In the genomic region with DNA sequence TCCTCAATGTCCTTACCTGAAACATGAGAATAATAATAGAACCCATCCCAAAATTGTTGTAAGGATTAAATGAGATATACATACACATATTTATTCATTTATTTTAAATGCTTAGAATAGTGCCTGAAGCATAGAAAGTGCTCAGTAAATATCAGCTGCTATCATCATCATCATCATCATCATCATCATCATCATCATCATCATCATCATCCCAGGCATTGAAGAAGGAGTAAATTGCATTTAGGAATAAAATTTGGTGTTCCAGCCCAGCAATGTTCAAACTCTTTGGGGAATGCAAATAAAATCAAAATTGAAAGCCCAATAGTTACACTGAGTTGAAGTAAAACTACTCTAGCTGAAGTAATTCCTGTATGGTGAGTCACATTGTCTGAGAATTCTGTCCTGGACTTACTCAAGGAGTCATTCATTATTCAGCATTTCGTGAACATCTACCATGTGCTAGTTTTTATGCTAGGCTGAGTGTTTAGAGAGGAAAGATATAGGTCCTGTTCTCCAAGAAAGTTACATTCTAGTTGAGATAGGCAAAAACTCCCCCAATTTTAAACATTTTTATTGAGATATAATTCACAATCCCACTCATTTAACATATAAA, we compare ENCODE assay signal across 14 cellular contexts.
A peak's percentile ranks its signal among the peaks of the same experiment; 100 is the strongest.
DNase-seq lines count a peak whose midpoint lies in the region; ATAC-seq, FAIRE-seq and TF ChIP-seq lines count a peak whose summit lies in the region.
"Had no signal": no experiment of that assay in that cellular context is flagged by ENCODE, and none has a peak within 500 bp of the region (broad histone marks: within the 10 kb centered on the region; RNA-seq: fewer than 3 reads in every experiment).

No MANE protein-coding gene starts in this region.

- TF ChIP-seq CTCF in bronchial epithelial cell (IDR thresholded peaks at IDR 0.05; ENCODE audit: insufficient read depth, low read length, severe bottlenecking) = no peak

- no peak overlapping the region for H3K4me3 ChIP-seq in bronchial epithelial cell (ENCODE audit: low read depth, low read length)

- FAIRE-seq in HTR-8/SVneo (lab: Jason Lieb, UNC) = peak; percentile 42
- no peak for FAIRE-seq in bronchial epithelial cell (lab: Jason Lieb, UNC)

- no peaks in the 10 kb centered on the region for H3K27me3 ChIP-seq in bronchial epithelial cell (ENCODE audit: control insufficient read depth, insufficient read depth, low read length)

- peak; percentile 53 for DNase-seq in AG08396 (ENCODE audit: low spot score)
- DNase-seq in HTR-8/SVneo (ENCODE audit: insufficient read length, low spot score) = peak; percentile 51
- peak; percentile 92 for DNase-seq in bronchial epithelial cell (ENCODE audit: low read depth)
- peak; percentile 85 for DNase-seq in kidney glomerular epithelial cell (lab: John Stamatoyannopoulos, UW)
- no peak for DNase-seq in posterior cingulate gyrus
- no peak for DNase-seq in HEK293T (ENCODE audit: extremely low spot score)
- DNase-seq: activated naive CD4-positive, alpha-beta T cell treated with anti-CD3 and anti-CD28 coated beads, Interleukin-2, amount 50 U/mL, for 16 hours; CD4-positive, alpha-beta memory T cell; left cardiac atrium; NCI-H1048; NK-92 treated with Interleukin-12 subunit alpha and Interleukin-12 subunit beta, amount 100 ng/mL, for 24 hours; stimulated activated CD4-positive, alpha-beta T cell treated with anti-CD3 and anti-CD28 coated beads, Interleukin-4, amount 100 ng/mL, for 1 hour had no signal

- intact Hi-C loops in posterior cingulate gyrus (cut with DNase I) = no loop called here

- ATAC-seq in HG03521 (IDR thresholded peaks at IDR 0.05; ENCODE audit: unreplicated experiment) (no peak), HG03432 (IDR thresholded peaks at IDR 0.05; ENCODE audit: unreplicated experiment) (no peak)

- CTCF ChIA-PET in HEK293T (lab: Yijun Ruan, JAX) = no interaction called here

- POLR2A ChIA-PET in HEK293T (lab: Yijun Ruan, JAX) = no interaction called here

- no peaks in the 10 kb centered on the region for H3K36me3 ChIP-seq in bronchial epithelial cell (ENCODE audit: control insufficient read depth, insufficient read depth, low read length)

TF ChIP-seq in HEK293T, 16 proteins besides CTCF, POLR2A, EP300 and RAD21:
- no peak for TF ChIP-seq ARNT (IDR thresholded peaks at IDR 0.05)
- TF ChIP-seq, protein P1, sequence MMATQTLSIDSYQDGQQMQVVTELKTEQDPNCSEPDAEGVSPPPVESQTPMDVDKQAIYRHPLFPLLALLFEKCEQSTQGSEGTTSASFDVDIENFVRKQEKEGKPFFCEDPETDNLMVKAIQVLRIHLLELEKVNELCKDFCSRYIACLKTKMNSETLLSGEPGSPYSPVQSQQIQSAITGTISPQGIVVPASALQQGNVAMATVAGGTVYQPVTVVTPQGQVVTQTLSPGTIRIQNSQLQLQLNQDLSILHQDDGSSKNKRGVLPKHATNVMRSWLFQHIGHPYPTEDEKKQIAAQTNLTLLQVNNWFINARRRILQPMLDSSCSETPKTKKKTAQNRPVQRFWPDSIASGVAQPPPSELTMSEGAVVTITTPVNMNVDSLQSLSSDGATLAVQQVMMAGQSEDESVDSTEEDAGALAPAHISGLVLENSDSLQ (IDR thresholded peaks at IDR 0.05) = no peak
- TF ChIP-seq ELF4 (IDR thresholded peaks at IDR 0.05) = no peak
- no peak for TF ChIP-seq FOXA1 (IDR thresholded peaks at IDR 0.05)
- TF ChIP-seq SUZ12 (IDR thresholded peaks at IDR 0.05) = no peak
- no peak for TF ChIP-seq HDGF (IDR thresholded peaks at IDR 0.05; ENCODE audit: borderline replicate concordance)
- TF ChIP-seq L3MBTL2 (conservative IDR thresholded peaks at IDR 0.05) = no peak
- TF ChIP-seq CTBP1 (IDR thresholded peaks at IDR 0.05; ENCODE audit: borderline replicate concordance) = no peak
- TF ChIP-seq TARDBP (IDR thresholded peaks at IDR 0.05) = no peak
- TF ChIP-seq SP1 (IDR thresholded peaks at IDR 0.05) = no peak
- TF ChIP-seq FOXK2 (IDR thresholded peaks at IDR 0.05) = no peak
- TF ChIP-seq FOXM1 (IDR thresholded peaks at IDR 0.05; ENCODE audit: borderline replicate concordance) = no peak
- TF ChIP-seq BHLHE40 (IDR thresholded peaks at IDR 0.05; ENCODE audit: borderline replicate concordance) = no peak
- no peak for TF ChIP-seq ZNF384 (IDR thresholded peaks at IDR 0.05)
- no peak for TF ChIP-seq NFRKB (IDR thresholded peaks at IDR 0.05)
- TF ChIP-seq LEF1 (IDR thresholded peaks at IDR 0.05; ENCODE audit: borderline replicate concordance) = no peak
TF ChIP-seq in HEK293T: peak in this region for 0.

Comparison
In these comparisons a context has a peak if more than half of its experiments do, and no peak if none do; other contexts are left out.
1. DNase-seq: peak in AG08396 (single experiment), HTR-8/SVneo (single experiment), bronchial epithelial cell (single experiment) and kidney glomerular epithelial cell (single experiment); none in posterior cingulate gyrus (0 of 10) and HEK293T (single experiment).